25 cellular contexts compared by ENCODE assay signal in the genomic region with DNA sequence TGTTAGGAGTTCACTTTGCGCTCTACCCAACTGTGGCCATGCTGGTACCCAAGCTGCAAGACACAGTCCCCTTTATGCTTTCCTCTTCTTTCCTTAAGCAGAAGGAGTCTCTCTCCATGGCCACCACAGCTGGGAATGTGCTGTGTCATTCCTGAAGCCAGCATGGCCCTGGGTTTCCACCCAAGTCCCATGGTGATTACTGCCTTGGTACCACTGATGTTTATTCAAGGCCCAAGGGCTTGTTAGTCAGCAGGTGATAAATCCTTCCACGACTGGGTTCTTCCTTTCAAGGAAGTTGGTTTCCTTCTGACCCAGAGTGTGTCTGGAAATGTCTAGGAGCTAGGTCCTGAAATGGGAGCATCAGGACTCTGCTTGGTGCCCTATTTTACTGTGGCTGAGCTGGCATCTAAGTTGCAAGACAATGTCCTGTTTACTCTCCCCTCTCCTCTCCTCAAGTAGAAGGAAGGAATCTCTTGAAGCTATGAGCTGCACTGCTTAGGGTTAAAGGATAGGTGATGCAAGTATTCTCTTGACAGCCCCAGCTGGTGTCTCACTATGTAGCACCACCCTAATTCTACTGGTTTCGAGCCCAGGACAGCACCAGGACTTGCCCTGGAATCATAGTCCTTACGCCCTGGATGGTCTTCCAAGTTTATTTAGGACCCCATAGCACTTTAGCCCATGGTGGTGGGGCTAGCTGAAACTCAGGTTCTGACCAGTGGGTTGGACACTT. TPM values are rescaled to one million over a fixed set of nuclear protein-coding genes. Genes with fewer than 3 reads are reported as not detected.
A peak's percentile ranks its signal among the peaks of the same experiment; 100 is the strongest.
DNase-seq lines count a peak whose midpoint lies in the region; ATAC-seq and TF ChIP-seq lines count a peak whose summit lies in the region.
"Had no signal": no experiment of that assay in that cellular context is flagged by ENCODE, and none has a peak within 500 bp of the region (broad histone marks: within the 10 kb centered on the region; RNA-seq: fewer than 3 reads in every experiment).

No MANE protein-coding gene starts in this region.

- in situ Hi-C loops in astrocyte of the spinal cord (cut with HindIII; ENCODE audit: low sequenced_read_pairs), result no loop called here

- no peak for TF ChIP-seq CTCF in BJ (IDR thresholded peaks at IDR 0.05; ENCODE audit: insufficient read depth, low read depth, low read length)
- no peak for TF ChIP-seq CTCF in astrocyte of the spinal cord (IDR thresholded peaks at IDR 0.05; ENCODE audit: low read depth, low read length)

- CTCF ChIA-PET in BJ (lab: Yijun Ruan, JAX), result no interaction called here

- H3K36me3 ChIP-seq in BJ (ENCODE audit: control insufficient read depth, insufficient read depth, low read length), result no peaks in the 10 kb centered on the region
- H3K36me3 ChIP-seq: cardiac muscle cell, left ventricle myocardium inferior, prostate gland, tibial nerve had no signal

- H3K4me1 Mint-ChIP-seq in immature natural killer cell, result no peaks in the 10 kb centered on the region
- H3K4me1 Mint-ChIP-seq: activated B cell treated with CpG ODN at 0.5 μM for 24 hours had no signal

- no peaks in the 10 kb centered on the region for H3K9me3 Mint-ChIP-seq in immature natural killer cell
- H3K9me3 Mint-ChIP-seq: activated B cell treated with CpG ODN at 0.5 μM for 24 hours had no signal

- H3K4me3 Mint-ChIP-seq in immature natural killer cell, result no peak overlapping the region
- H3K4me3 Mint-ChIP-seq: activated B cell treated with CpG ODN at 0.5 μM for 24 hours; CD4-positive, CD25-positive, alpha-beta regulatory T cell had no signal

- ATAC-seq in HG02678 (IDR thresholded peaks at IDR 0.05; ENCODE audit: unreplicated experiment) (no peak), GM18519 (IDR thresholded peaks at IDR 0.05; ENCODE audit: low FRiP score, unreplicated experiment) (no peak)
- ATAC-seq: mucosa of descending colon; stimulated activated naive CD8-positive, alpha-beta T cell treated with anti-CD3 and anti-CD28 coated beads, Interleukin-15, Interleukin-2, amounts not matched to agents 100 U/mL and 50 U/mL, for 24 hours had no signal

- peaks cover 0 to 6% (median 0%) of the 10 kb centered on the region in 3 donors for H3K27me3 Mint-ChIP-seq in immature natural killer cell (ENCODE audit: low read depth in 3 of 3)

- H3K27me3 ChIP-seq in BJ (ENCODE audit: control insufficient read depth, insufficient read depth, low read length), result no peaks in the 10 kb centered on the region
- H3K27me3 ChIP-seq: cardiac muscle cell, tibial nerve had no signal

- no peak overlapping the region for H3K27ac Mint-ChIP-seq in immature natural killer cell
- H3K27ac Mint-ChIP-seq: activated B cell treated with CpG ODN at 0.5 μM for 24 hours; CD4-positive, CD25-positive, alpha-beta regulatory T cell had no signal

- DNase-seq in BJ (ENCODE audit: low read depth) (peak; percentile 13), HT1080 (ENCODE audit: low read depth) (peak; percentile 55), astrocyte of the spinal cord (ENCODE audit: low read depth, low spot score) (peak; percentile 8), iris pigment epithelial cell (ENCODE audit: low read depth) (peak; percentile 18), iPS-NIHi7 (ENCODE audit: extremely low spot score) (no peak), immature natural killer cell (no peak)
- DNase-seq: activated B cell treated with CpG ODN at 0.5 μM for 24 hours; activated CD4-positive, alpha-beta T cell treated with anti-CD3 and anti-CD28 coated beads, Interleukin-2, amount 50 U/mL, for 48 hours; activated effector memory CD4-positive, alpha-beta T cell treated with anti-CD3 and anti-CD28 coated beads, Interleukin-2, amount 50 U/mL, for 16 hours; CD4-positive, CD25-positive, alpha-beta regulatory T cell; glutamatergic neuron; left ventricle myocardium inferior; mucosa of descending colon; NCI-H1092; NCI-H2029 treated with DMSO at 0.1 percent for 48 hours; NCI-H446 treated with DMSO at 0.1 percent for 48 hours; NK-92 treated with Interleukin-12 subunit alpha and Interleukin-12 subunit beta, amount 100 ng/mL, for 24 hours; stimulated activated naive CD8-positive, alpha-beta T cell treated with anti-CD3 and anti-CD28 coated beads, Interleukin-15, Interleukin-2, amounts not matched to agents 100 U/mL and 50 U/mL, for 24 hours had no signal

- POLR2A ChIA-PET in BJ (lab: Charles Lee), result no interaction called here

- H3K4me3 ChIP-seq in BJ (ENCODE audit: low read depth, low read length), result no peak overlapping the region
- H3K4me3 ChIP-seq in astrocyte of the spinal cord (ENCODE audit: low read depth, low read length), result no peak overlapping the region
- H3K4me3 ChIP-seq: cardiac muscle cell, left ventricle myocardium inferior, mucosa of descending colon, prostate gland, SK-N-MC, skin epidermis, tibial nerve had no signal

- H3K36me3 Mint-ChIP-seq in immature natural killer cell, result no peaks in the 10 kb centered on the region
- H3K36me3 Mint-ChIP-seq: CD4-positive, CD25-positive, alpha-beta regulatory T cell had no signal

RNA-seq across cellular contexts. Expression of a gene that starts 18.7 kb away (rescaled TPM):
- 11.1 and 15.9 TPM in 2 replicates for polyA plus RNA-seq in BJ (2011; rRNA removed)
- polyA minus RNA-seq in BJ (2011; rRNA and poly(A)+ RNA removed), result 5.5 and 8.1 TPM in 2 replicates
- 29.8 and 31.7 TPM in 2 replicates for total RNA-seq in HT1080 (2014; rRNA removed; shearing (Covaris generic))
- 18.8 and 21.1 TPM in 2 replicates for polyA plus RNA-seq in HT1080 (2015; cell fraction: cytosol; rRNA removed)
- polyA plus RNA-seq in HT1080 (2015; cell fraction: nucleus; rRNA removed), result 27.2 and 34.5 TPM in 2 replicates
- polyA plus RNA-seq in immature natural killer cell, result 1 to 10 TPM; 2.4 to 6.1 (median 5.0) TPM

RNA-seq across cellular contexts. Expression of a gene that starts 27.0 kb away (rescaled TPM):
- polyA plus RNA-seq in BJ (2011; rRNA removed) (2.2 and 2.9 TPM in 2 replicates), immature natural killer cell (1 to 10 TPM in 1 of 3 donors, under 1 TPM in 1, not detected in 1; 0.91 to 1.3 TPM)
- polyA minus RNA-seq in BJ (2011; rRNA and poly(A)+ RNA removed), result 1.8 and 3.8 TPM in 2 replicates
- total RNA-seq in HT1080 (2014; rRNA removed; shearing (Covaris generic)), result 1.2 and 3.2 TPM in 2 replicates
- 3.3 and 3.5 TPM in 2 replicates for polyA plus RNA-seq in HT1080 (2015; cell fraction: cytosol; rRNA removed)
- polyA plus RNA-seq in HT1080 (2015; cell fraction: nucleus; rRNA removed), result 2.2 and 2.3 TPM in 2 replicates

Comparison
In these comparisons a context has a peak if more than half of its experiments do, and no peak if none do; other contexts are left out.
1. DNase-seq: peak in BJ (single experiment), HT1080 (single experiment), astrocyte of the spinal cord (single experiment) and iris pigment epithelial cell (single experiment); none in iPS-NIHi7 (single experiment) and immature natural killer cell (0 of 3).